In the genomic region with DNA sequence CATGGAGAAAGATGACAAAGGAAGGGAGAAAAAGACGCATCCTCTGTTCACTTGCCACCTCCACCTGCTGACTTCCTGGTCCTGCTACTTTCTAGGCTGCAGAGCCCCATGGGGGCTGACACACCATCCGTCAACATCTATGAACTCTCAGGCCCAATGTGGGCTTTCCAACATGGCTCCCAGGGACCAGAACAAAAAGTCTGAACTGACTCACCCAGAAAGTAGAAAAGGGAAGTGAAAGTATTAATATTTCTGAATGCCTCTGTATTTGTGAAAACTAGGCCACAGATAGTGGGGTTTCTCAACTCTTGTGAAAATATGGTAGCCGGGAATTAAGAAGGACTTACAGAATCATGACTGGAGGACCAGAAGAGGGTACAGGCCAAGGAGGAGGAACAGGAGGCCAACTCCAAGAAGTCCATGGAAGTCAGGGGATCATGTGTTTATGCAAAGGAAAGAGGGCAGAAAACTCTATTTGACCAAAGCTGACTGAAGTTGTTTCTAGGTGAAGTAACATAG, we compare ENCODE assay signal across 9 cellular contexts.
DNase-seq lines count a peak whose midpoint lies in the region; ATAC-seq and TF ChIP-seq lines count a peak whose summit lies in the region.
"Had no signal": no experiment of that assay in that cellular context is flagged by ENCODE, and none has a peak within 500 bp of the region (broad histone marks: within the 10 kb centered on the region; RNA-seq: fewer than 3 reads in every experiment).

No MANE protein-coding gene starts in this region.

- H3K4me3 ChIP-seq in GM06990 (replicated peaks; ENCODE audit: low read depth, low read length): peak overlapping the region; percentile 61
- no peak overlapping the region for H3K4me3 ChIP-seq in gastroesophageal sphincter

- peak; percentile 92 for ATAC-seq in GM19351 (IDR thresholded peaks at IDR 0.05; ENCODE audit: unreplicated experiment)
- peak; percentile 94 for ATAC-seq in HG03108 (IDR thresholded peaks at IDR 0.05; ENCODE audit: unreplicated experiment)
- peak; percentile 69 for ATAC-seq in activated T-cell treated with anti-CD3 and anti-CD28 coated beads, Interleukin-2, amount 50 U/mL, for 72 hours (replicated peaks in 1 of 2)
- ATAC-seq in gastroesophageal sphincter: no peak
- ATAC-seq: Panc1 had no signal

- TF ChIP-seq EP300 in gastroesophageal sphincter (IDR thresholded peaks at IDR 0.05): no peak

- H3K9me3 Mint-ChIP-seq in activated T-cell treated with anti-CD3 and anti-CD28 coated beads, Interleukin-2, amount 50 U/mL, for 72 hours: peaks cover 7% of the 10 kb centered on the region in 2 donors

- TF ChIP-seq CTCF in GM06990 (IDR thresholded peaks at IDR 0.05; ENCODE audit: insufficient read depth, low read length, poor library complexity, severe bottlenecking) (peak; percentile 6), gastroesophageal sphincter (IDR thresholded peaks at IDR 0.05) (no peak)

- peak overlapping the region in 1 of 2 donors; percentile 1 for H3K4me3 Mint-ChIP-seq in activated T-cell treated with anti-CD3 and anti-CD28 coated beads, Interleukin-2, amount 50 U/mL, for 72 hours

- H3K27me3 ChIP-seq in GM06990 (replicated peaks; ENCODE audit: control insufficient read depth, insufficient read depth, low read length) (no peaks in the 10 kb centered on the region), gastroesophageal sphincter (no peaks in the 10 kb centered on the region)

- TF ChIP-seq POLR2A in gastroesophageal sphincter (IDR thresholded peaks at IDR 0.05): no peak

- no peaks in the 10 kb centered on the region for H3K27me3 Mint-ChIP-seq in activated T-cell treated with anti-CD3 and anti-CD28 coated beads, Interleukin-2, amount 50 U/mL, for 72 hours (ENCODE audit: low read depth)

- H3K4me1 Mint-ChIP-seq in activated T-cell treated with anti-CD3 and anti-CD28 coated beads, Interleukin-2, amount 50 U/mL, for 72 hours (ENCODE audit: low read depth): peaks cover 75% of the 10 kb centered on the region

- WGBS in gastroesophageal sphincter (ENCODE audit: low coverage in 1 of 2), 2 donors: 85 to 95% methylated on average over 3 of the region's 3 CpGs

- H3K27ac Mint-ChIP-seq in activated T-cell treated with anti-CD3 and anti-CD28 coated beads, Interleukin-2, amount 50 U/mL, for 72 hours: no peak overlapping the region

- DNase-seq in GM06990 (ENCODE audit: extremely low read depth, insufficient read length) (peak; percentile 83), COR-L47 (lab: John Stamatoyannopoulos, UW) (no peak), RPMI8226 (no peak), SK-N-DZ (ENCODE audit: low spot score) (no peak)
- no peak for DNase-seq in activated T-cell treated with anti-CD3 and anti-CD28 coated beads, Interleukin-2, amount 50 U/mL, for 72 hours

- peaks cover 5 to 16% of the 10 kb centered on the region in 2 donors for H3K36me3 Mint-ChIP-seq in activated T-cell treated with anti-CD3 and anti-CD28 coated beads, Interleukin-2, amount 50 U/mL, for 72 hours (ENCODE audit: insufficient read depth in 2 of 2)

- H3K27ac ChIP-seq in gastroesophageal sphincter: no peak overlapping the region

- H3K9me3 ChIP-seq in gastroesophageal sphincter: no peaks in the 10 kb centered on the region

- no peaks in the 10 kb centered on the region for H3K4me1 ChIP-seq in gastroesophageal sphincter

- H3K36me3 ChIP-seq in GM06990 (ENCODE audit: control insufficient read depth, insufficient read depth, low read length): no peaks in the 10 kb centered on the region; the same call in 1 of the 2 replicates
- no peaks in the 10 kb centered on the region for H3K36me3 ChIP-seq in gastroesophageal sphincter
